ENCODE assay signal across 6 cellular contexts in the genomic region with DNA sequence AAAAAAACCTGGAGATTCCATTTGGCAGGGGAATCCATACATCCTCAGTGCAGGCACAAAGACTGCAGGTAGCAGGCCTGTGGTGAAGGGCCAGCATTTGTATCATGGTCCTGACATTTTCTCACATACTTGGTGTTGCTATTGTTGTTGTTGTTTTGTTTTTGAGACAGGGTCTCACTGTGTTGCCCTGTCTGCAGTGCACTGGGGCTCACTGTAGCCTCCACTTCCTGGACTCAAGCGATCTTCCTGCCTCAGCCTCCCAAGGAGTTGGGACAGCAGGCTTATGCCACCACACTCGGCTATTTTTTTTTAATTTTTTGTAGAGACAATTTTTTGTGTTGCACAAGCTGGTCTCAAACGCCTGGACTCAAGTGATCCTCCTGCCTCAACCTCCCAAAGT.
"Had no signal": no experiment of that assay in that cellular context is flagged by ENCODE, and none has a peak within 500 bp of the region (broad histone marks: within the 10 kb centered on the region; RNA-seq: fewer than 3 reads in every experiment).

No MANE protein-coding gene starts in this region.

- H3K27ac Mint-ChIP-seq: GM23338 had no signal

- H3K9me3 Mint-ChIP-seq: GM23338 had no signal

- H3K4me3 Mint-ChIP-seq: GM23338 had no signal

- DNase-seq: IMR-90, KG1 had no signal

- H3K9me3 ChIP-seq: HAP-1 had no signal

- ATAC-seq: GM23338, HCT116, K562 had no signal
